19 cellular contexts compared by ENCODE assay signal in the genomic region with DNA sequence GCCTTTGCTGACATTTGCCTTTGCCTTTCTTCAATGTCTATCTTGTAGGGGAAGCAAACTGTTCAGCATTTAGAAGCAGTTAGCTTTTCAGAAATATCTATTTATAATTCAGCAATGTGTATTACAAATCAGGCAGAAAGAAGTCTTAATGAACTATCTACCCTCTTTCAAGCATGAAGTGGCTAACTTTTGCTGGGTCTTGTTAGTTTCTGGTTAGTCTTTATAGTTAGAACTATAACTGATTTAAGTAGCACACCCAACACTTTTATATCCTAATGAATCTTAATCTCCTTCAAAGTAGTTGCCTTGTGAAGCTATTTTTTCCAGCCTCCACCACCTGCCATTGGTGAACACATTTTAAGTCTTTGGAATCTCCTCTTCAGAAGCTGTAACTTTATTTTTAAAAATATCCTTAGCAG. TPM values are rescaled to one million over a fixed set of nuclear protein-coding genes. Genes with fewer than 3 reads are reported as not detected.
A peak's percentile ranks its signal among the peaks of the same experiment; 100 is the strongest.
DNase-seq lines count a peak whose midpoint lies in the region; ATAC-seq and TF ChIP-seq lines count a peak whose summit lies in the region.
"Had no signal": no experiment of that assay in that cellular context is flagged by ENCODE, and none has a peak within 500 bp of the region (broad histone marks: within the 10 kb centered on the region; RNA-seq: fewer than 3 reads in every experiment).

No MANE protein-coding gene starts in this region.

- H3K27ac Mint-ChIP-seq in activated naive CD4-positive, alpha-beta T cell treated with anti-CD3 and anti-CD28 coated beads for 36 hours: peak overlapping the region; percentile 67
- no peak overlapping the region for H3K27ac Mint-ChIP-seq in activated naive CD4-positive, alpha-beta T cell treated with anti-CD3 and anti-CD28 coated beads, Interleukin-2, amount 10 ng/mL, durations not matched to agents 7 days and 5 days
- peak overlapping the region; percentile 72 for H3K27ac Mint-ChIP-seq in central memory CD8-positive, alpha-beta T cell (ENCODE audit: low read depth)
- H3K27ac Mint-ChIP-seq: dendritic cell treated with granulocyte-macrophage colony-stimulating factor and Interleukin-4, amounts not matched to agents 40 ng/mL and 50 ng/mL, for 4 days had no signal

- no peak overlapping the region for H3K4me3 Mint-ChIP-seq in activated naive CD4-positive, alpha-beta T cell treated with anti-CD3 and anti-CD28 coated beads for 36 hours
- H3K4me3 Mint-ChIP-seq in activated naive CD4-positive, alpha-beta T cell treated with anti-CD3 and anti-CD28 coated beads, Interleukin-2, amount 10 ng/mL, durations not matched to agents 7 days and 5 days: no peak overlapping the region
- no peak overlapping the region for H3K4me3 Mint-ChIP-seq in central memory CD8-positive, alpha-beta T cell
- H3K4me3 Mint-ChIP-seq: dendritic cell treated with granulocyte-macrophage colony-stimulating factor and Interleukin-4, amounts not matched to agents 40 ng/mL and 50 ng/mL, for 4 days; stimulated activated naive CD8-positive, alpha-beta T cell treated with anti-CD3 and anti-CD28 coated beads, Interleukin-15, Interleukin-2, amounts not matched to agents 100 ng/mL and 50 ng/mL, for 24 hours had no signal

- no peaks in the 10 kb centered on the region for H3K4me1 ChIP-seq in psoas muscle
- no peaks in the 10 kb centered on the region for H3K4me1 ChIP-seq in effector memory CD4-positive, alpha-beta T cell (ENCODE audit: control insufficient read depth, insufficient read depth, low read length, poor library complexity, severe bottlenecking)
- H3K4me1 ChIP-seq: esophagus squamous epithelium, pancreas had no signal

- TF ChIP-seq CTCF in psoas muscle (IDR thresholded peaks at IDR 0.05): no peak

- H3K36me3 ChIP-seq in KOPT-K1 (ENCODE audit: insufficient read depth, low read length) (peaks cover 94% of the 10 kb centered on the region), psoas muscle (ENCODE audit: insufficient read depth in 1 of 2, low read depth in 1 of 2) (peaks cover 17 to 100% of the 10 kb centered on the region in 2 donors)
- peaks cover 84% of the 10 kb centered on the region for H3K36me3 ChIP-seq in effector memory CD4-positive, alpha-beta T cell (ENCODE audit: control insufficient read depth, insufficient read depth, low read length)

- H3K9me3 ChIP-seq in KOPT-K1 (ENCODE audit: insufficient read depth, low read length, poor library complexity, severe bottlenecking) (no peaks in the 10 kb centered on the region), psoas muscle (no peaks in the 10 kb centered on the region)
- H3K9me3 ChIP-seq in effector memory CD4-positive, alpha-beta T cell (ENCODE audit: control insufficient read depth, low read length): no peaks in the 10 kb centered on the region
- H3K9me3 ChIP-seq: esophagus squamous epithelium, pancreas had no signal

- H3K27ac ChIP-seq in KOPT-K1 (ENCODE audit: low read depth, low read length, poor library complexity, severe bottlenecking) (peak overlapping the region; percentile 64), psoas muscle (peak overlapping the region; percentile 3)
- H3K27ac ChIP-seq in effector memory CD4-positive, alpha-beta T cell (ENCODE audit: insufficient read depth, low read length, poor library complexity, severe bottlenecking): no peak overlapping the region
- H3K27ac ChIP-seq: esophagus squamous epithelium, hepatocyte, pancreas had no signal

- no peaks in the 10 kb centered on the region for H3K27me3 ChIP-seq in psoas muscle (ENCODE audit: insufficient read depth in 3 of 3, low read length in 2 of 3)
- H3K27me3 ChIP-seq in effector memory CD4-positive, alpha-beta T cell (replicated peaks; ENCODE audit: control insufficient read depth, insufficient read depth, low read length, poor library complexity, severe bottlenecking): no peaks in the 10 kb centered on the region
- H3K27me3 ChIP-seq: esophagus squamous epithelium, hepatocyte, pancreas had no signal

- no peaks in the 10 kb centered on the region for H3K27me3 Mint-ChIP-seq in activated naive CD4-positive, alpha-beta T cell treated with anti-CD3 and anti-CD28 coated beads for 36 hours (ENCODE audit: low read depth)
- H3K27me3 Mint-ChIP-seq in activated naive CD4-positive, alpha-beta T cell treated with anti-CD3 and anti-CD28 coated beads, Interleukin-2, amount 10 ng/mL, durations not matched to agents 7 days and 5 days: no peaks in the 10 kb centered on the region
- no peaks in the 10 kb centered on the region for H3K27me3 Mint-ChIP-seq in central memory CD8-positive, alpha-beta T cell
- H3K27me3 Mint-ChIP-seq: dendritic cell treated with granulocyte-macrophage colony-stimulating factor and Interleukin-4, amounts not matched to agents 40 ng/mL and 50 ng/mL, for 4 days; stimulated activated naive CD8-positive, alpha-beta T cell treated with anti-CD3 and anti-CD28 coated beads, Interleukin-15, Interleukin-2, amounts not matched to agents 100 ng/mL and 50 ng/mL, for 24 hours had no signal

- no peak overlapping the region for H3K4me3 ChIP-seq in psoas muscle
- no peak overlapping the region for H3K4me3 ChIP-seq in effector memory CD4-positive, alpha-beta T cell (ENCODE audit: insufficient read depth, low read depth, low read length, poor library complexity, severe bottlenecking)
- H3K4me3 ChIP-seq: esophagus squamous epithelium, hepatocyte, pancreas had no signal

- intact Hi-C loops in activated naive CD4-positive, alpha-beta T cell treated with anti-CD3 and anti-CD28 coated beads for 36 hours (cut with micrococcal nuclease): no loop called here
- intact Hi-C loops in psoas muscle (cut with DNase I): loop anchor here in 1 of 2 donors (5.0 kb wide), 1 partner anchor 41 kb away; no protein-coding TSS in a partner anchor

- no peak for ATAC-seq in central memory CD8-positive, alpha-beta T cell (replicated peaks; ENCODE audit: extremely low read depth, poor library complexity, severe bottlenecking)
- ATAC-seq in psoas muscle (peak in 1 of 4 donors; percentile 12), HG02973 (IDR thresholded peaks at IDR 0.05; ENCODE audit: unreplicated experiment) (no peak)
- ATAC-seq: pancreas had no signal

- peaks cover 50% of the 10 kb centered on the region for H3K36me3 Mint-ChIP-seq in activated naive CD4-positive, alpha-beta T cell treated with anti-CD3 and anti-CD28 coated beads for 36 hours (ENCODE audit: low read depth)
- peaks cover 79% of the 10 kb centered on the region for H3K36me3 Mint-ChIP-seq in activated naive CD4-positive, alpha-beta T cell treated with anti-CD3 and anti-CD28 coated beads, Interleukin-2, amount 10 ng/mL, durations not matched to agents 7 days and 5 days
- H3K36me3 Mint-ChIP-seq in central memory CD8-positive, alpha-beta T cell (ENCODE audit: insufficient read depth): peaks cover 79% of the 10 kb centered on the region

- peaks cover 37% of the 10 kb centered on the region for H3K4me1 Mint-ChIP-seq in activated naive CD4-positive, alpha-beta T cell treated with anti-CD3 and anti-CD28 coated beads for 36 hours (ENCODE audit: low read depth)
- peaks cover 32% of the 10 kb centered on the region for H3K4me1 Mint-ChIP-seq in activated naive CD4-positive, alpha-beta T cell treated with anti-CD3 and anti-CD28 coated beads, Interleukin-2, amount 10 ng/mL, durations not matched to agents 7 days and 5 days
- H3K4me1 Mint-ChIP-seq in central memory CD8-positive, alpha-beta T cell: peaks cover 9% of the 10 kb centered on the region

- H3K9me3 Mint-ChIP-seq in activated naive CD4-positive, alpha-beta T cell treated with anti-CD3 and anti-CD28 coated beads for 36 hours: no peaks in the 10 kb centered on the region
- H3K9me3 Mint-ChIP-seq in activated naive CD4-positive, alpha-beta T cell treated with anti-CD3 and anti-CD28 coated beads, Interleukin-2, amount 10 ng/mL, durations not matched to agents 7 days and 5 days: no peaks in the 10 kb centered on the region
- no peaks in the 10 kb centered on the region for H3K9me3 Mint-ChIP-seq in central memory CD8-positive, alpha-beta T cell
- H3K9me3 Mint-ChIP-seq: activated T-helper 2 cell treated with anti-CD3 and anti-CD28 coated beads, Interferon-gamma antibody, Interleukin-2, Interleukin-4, amounts not matched to agents 10 μg/mL and 5 μg/mL and 100 μg/mL, durations not matched to agents 14 hours and 24 hours and 36 hours; dendritic cell treated with granulocyte-macrophage colony-stimulating factor and Interleukin-4, amounts not matched to agents 40 ng/mL and 50 ng/mL, for 4 days; stimulated activated naive CD8-positive, alpha-beta T cell treated with anti-CD3 and anti-CD28 coated beads, Interleukin-15, Interleukin-2, amounts not matched to agents 100 ng/mL and 50 ng/mL, for 24 hours had no signal

- no peak for DNase-seq in activated naive CD4-positive, alpha-beta T cell treated with anti-CD3 and anti-CD28 coated beads for 36 hours
- no peak for DNase-seq in activated naive CD4-positive, alpha-beta T cell treated with anti-CD3 and anti-CD28 coated beads, Interleukin-2, amount 10 ng/mL, durations not matched to agents 7 days and 5 days
- DNase-seq in central memory CD8-positive, alpha-beta T cell (ENCODE audit: low spot score in 2 of 2): no peak
- DNase-seq in psoas muscle: no peak
- DNase-seq in GDM1 (lab: John Stamatoyannopoulos, UW): no peak
- no peak for DNase-seq in effector memory CD4-positive, alpha-beta T cell
- DNase-seq: COR-L47, esophagus squamous epithelium, Karpas-422, NCI-H187, NCI-H510A, pancreas, T-helper 9 cell had no signal

- CTCF ChIA-PET in activated naive CD4-positive, alpha-beta T cell treated with anti-CD3 and anti-CD28 coated beads for 36 hours (lab: Charles Lee): interaction anchor here (1.0 kb wide), 1 partner anchor 9 kb away, joined by 5 read pairs; no protein-coding TSS in a partner anchor
- CTCF ChIA-PET in activated naive CD4-positive, alpha-beta T cell treated with anti-CD3 and anti-CD28 coated beads, Interleukin-2, amount 10 ng/mL, durations not matched to agents 7 days and 5 days (lab: Charles Lee): interaction anchor here (1.0 to 2.2 kb wide), 2 partner anchors 9 to 10 kb away, joined by 6 to 8 read pairs; no protein-coding TSS in a partner anchor

RNA-seq across cellular contexts. Expression of gene CCNL1, which starts 13.3 kb away (rescaled TPM):
- 100 to 1,000 TPM; 206 to 214 TPM for total RNA-seq in activated naive CD4-positive, alpha-beta T cell treated with anti-CD3 and anti-CD28 coated beads for 36 hours
- total RNA-seq in psoas muscle: 10 to 100 TPM; 21.8 to 55.5 (median 42.9) TPM
- polyA plus RNA-seq in psoas muscle: 10 to 100 TPM; 27.4 to 34.5 (median 29.2) TPM
